In genomic region chr9:128742401-128742800, GRCh38 we compare ENCODE assay signal across 29 cellular contexts.
"Had no signal": no experiment of that assay in that cellular context is flagged by ENCODE, and none has a peak within 500 bp of the region (broad histone marks: within the 10 kb centered on the region; RNA-seq: fewer than 3 reads in every experiment).

No MANE protein-coding gene starts in this region.

- DNase-seq: activated B cell treated with CpG ODN at 0.5 μM for 24 hours; activated CD4-positive, alpha-beta T cell treated with anti-CD3 and anti-CD28 coated beads for 36 hours; activated CD4-positive, alpha-beta T cell treated with anti-CD3 and anti-CD28 coated beads, Interleukin-2, amount 50 U/mL, for 4 hours; activated CD8-positive, alpha-beta memory T cell treated with anti-CD3 and anti-CD28 coated beads for 24 hours; activated CD8-positive, alpha-beta memory T cell treated with anti-CD3 and anti-CD28 coated beads, Interleukin-2, amount 50 U/mL, for 4 hours; activated naive CD4-positive, alpha-beta T cell; activated T-cell treated with anti-CD3 and anti-CD28 coated beads, Interleukin-2, amount 50 U/mL, for 24 hours; amniotic stem cell; colonic mucosa; dorsolateral prefrontal cortex; effector memory CD8-positive, alpha-beta T cell; esophagus squamous epithelium; gastrocnemius medialis; hypothalamus; occipital lobe; right lobe of liver; stimulated activated CD4-positive, alpha-beta T cell treated with anti-CD3 and anti-CD28 coated beads, Interleukin-1b, Interleukin-23, amount 100 ng/mL, for 48 hours; stomach; T1000; transverse colon had no signal

- H3K36me3 ChIP-seq: breast epithelium, colonic mucosa had no signal

- H3K4me1 Mint-ChIP-seq: activated B cell treated with CpG ODN at 0.5 μM for 24 hours; activated CD4-positive, alpha-beta T cell treated with anti-CD3 and anti-CD28 coated beads for 36 hours; central memory CD8-positive, alpha-beta T cell; memory B cell had no signal

- H3K27ac Mint-ChIP-seq: activated B cell treated with CpG ODN at 0.5 μM for 24 hours; activated CD4-positive, alpha-beta T cell treated with anti-CD3 and anti-CD28 coated beads for 36 hours; activated naive CD8-positive, alpha-beta T cell; activated T-cell treated with anti-CD3 and anti-CD28 coated beads, Interleukin-2, amount 50 U/mL, for 24 hours; activated T-helper 2 cell treated with anti-CD3 and anti-CD28 coated beads, Interferon-gamma antibody, Interleukin-2, Interleukin-4, amounts not matched to agents 10 μg/mL and 5 μg/mL and 100 μg/mL, durations not matched to agents 14 hours and 24 hours and 36 hours; effector memory CD8-positive, alpha-beta T cell; memory B cell; nephron; T-helper 1 cell treated with Interleukin-12 subunit alpha and Interleukin-12 subunit beta and Interleukin-4 antibody, amounts not matched to agents 30 μg/mL and 1 μg/mL, for 36 hours had no signal

- H3K4me1 ChIP-seq: breast epithelium, colonic mucosa, esophagus squamous epithelium, gastrocnemius medialis, right lobe of liver, stomach, transverse colon, vagina had no signal

- H3K27me3 ChIP-seq: breast epithelium, colonic mucosa, dorsolateral prefrontal cortex, esophagus squamous epithelium, gastrocnemius medialis, right lobe of liver, stomach, transverse colon, vagina had no signal

- H3K27ac ChIP-seq: breast epithelium, colonic mucosa, dorsolateral prefrontal cortex, esophagus squamous epithelium, gastrocnemius medialis, right lobe of liver, skin epidermis, stomach, transverse colon, vagina had no signal

- H3K4me3 ChIP-seq: breast epithelium, colonic mucosa, dorsolateral prefrontal cortex, esophagus squamous epithelium, gastrocnemius medialis, right lobe of liver, skin epidermis, stomach, transverse colon, vagina had no signal

- H3K9me3 ChIP-seq: breast epithelium, colonic mucosa, esophagus squamous epithelium, gastrocnemius medialis, right lobe of liver, stomach, transverse colon, vagina had no signal

- H3K4me3 Mint-ChIP-seq: activated B cell treated with CpG ODN at 0.5 μM for 24 hours; activated CD4-positive, alpha-beta T cell treated with anti-CD3 and anti-CD28 coated beads for 36 hours; activated naive CD8-positive, alpha-beta T cell; activated T-cell treated with anti-CD3 and anti-CD28 coated beads, Interleukin-2, amount 50 U/mL, for 24 hours; central memory CD8-positive, alpha-beta T cell; effector memory CD8-positive, alpha-beta T cell; memory B cell; nephron; T-helper 1 cell treated with Interleukin-12 subunit alpha and Interleukin-12 subunit beta and Interleukin-4 antibody, amounts not matched to agents 30 μg/mL and 1 μg/mL, for 36 hours had no signal

- ATAC-seq: activated CD4-positive, alpha-beta T cell treated with anti-CD3 and anti-CD28 coated beads for 36 hours; effector memory CD8-positive, alpha-beta T cell; gastrocnemius medialis had no signal

- H3K27me3 Mint-ChIP-seq: activated B cell treated with CpG ODN at 0.5 μM for 24 hours; activated CD4-positive, alpha-beta T cell treated with anti-CD3 and anti-CD28 coated beads for 36 hours; activated naive CD8-positive, alpha-beta T cell; activated T-cell treated with anti-CD3 and anti-CD28 coated beads, Interleukin-2, amount 50 U/mL, for 24 hours; central memory CD8-positive, alpha-beta T cell; effector memory CD8-positive, alpha-beta T cell; memory B cell had no signal

- H3K9me3 Mint-ChIP-seq: activated B cell treated with CpG ODN at 0.5 μM for 24 hours; activated T-cell treated with anti-CD3 and anti-CD28 coated beads, Interleukin-2, amount 50 U/mL, for 24 hours; activated T-helper 2 cell treated with anti-CD3 and anti-CD28 coated beads, Interferon-gamma antibody, Interleukin-2, Interleukin-4, amounts not matched to agents 10 μg/mL and 5 μg/mL and 100 μg/mL, durations not matched to agents 14 hours and 24 hours and 36 hours; central memory CD8-positive, alpha-beta T cell; effector memory CD8-positive, alpha-beta T cell; memory B cell; nephron; T-helper 1 cell treated with Interleukin-12 subunit alpha and Interleukin-12 subunit beta and Interleukin-4 antibody, amounts not matched to agents 30 μg/mL and 1 μg/mL, for 36 hours had no signal
